8 cellular contexts compared by ENCODE assay signal in genomic region chr18:76565238-76566173, GRCh38.
DNase-seq lines count a peak whose midpoint lies in the region; ATAC-seq and TF ChIP-seq lines count a peak whose summit lies in the region.

No MANE protein-coding gene starts in this region.

- intact Hi-C loops in breast epithelium (cut with DNase I; ENCODE audit: low total_unique reads): no loop called here
- intact Hi-C loops in sigmoid colon (cut with DNase I): no loop called here

- H3K4me3 ChIP-seq in breast epithelium (peak overlapping the region; percentile 29 to 60 (median 49)), sigmoid colon (peak overlapping the region; percentile 15 to 41 (median 31))

- H3K36me3 Mint-ChIP-seq in activated T-cell treated with anti-CD3 and anti-CD28 coated beads, Interleukin-2, amount 50 U/mL, for 72 hours (ENCODE audit: insufficient read depth in 2 of 2): no peaks in the 10 kb centered on the region

- 24 to 29% methylated on average over 23 of the region's 23 CpGs for WGBS in sigmoid colon, 2 donors

- TF ChIP-seq POLR2A in breast epithelium (IDR thresholded peaks at IDR 0.05) (no peak), sigmoid colon (IDR thresholded peaks at IDR 0.05) (no peak)

- peaks cover 8% of the 10 kb centered on the region for H3K4me1 Mint-ChIP-seq in activated T-cell treated with anti-CD3 and anti-CD28 coated beads, Interleukin-2, amount 50 U/mL, for 72 hours (ENCODE audit: low read depth)

- TF ChIP-seq CTCF in breast epithelium (IDR thresholded peaks at IDR 0.05) (no peak), sigmoid colon (IDR thresholded peaks at IDR 0.05) (no peak)

- TF ChIP-seq EP300 in sigmoid colon (IDR thresholded peaks at IDR 0.05): no peak

- H3K36me3 ChIP-seq in breast epithelium (no peaks in the 10 kb centered on the region), sigmoid colon (no peaks in the 10 kb centered on the region)

- H3K27me3 ChIP-seq in breast epithelium: no peaks in the 10 kb centered on the region
- H3K27me3 ChIP-seq in sigmoid colon: no peaks in the 10 kb centered on the region

- DNase-seq in GDM1 (lab: John Stamatoyannopoulos, UW): peak; percentile 29
- DNase-seq in NCI-H2196 treated with DMSO at 0.1 percent for 48 hours (lab: John Stamatoyannopoulos, UW; ENCODE audit: unreplicated experiment): peak; percentile 74
- peak; percentile 70 to 74 for DNase-seq in breast epithelium (ENCODE audit: low spot score in 2 of 2)
- peak; percentile 87 for DNase-seq in iPS-NIHi7 (ENCODE audit: extremely low spot score)
- peak; percentile 90 for DNase-seq in sigmoid colon
- no peak for DNase-seq in stimulated activated CD4-positive, alpha-beta T cell treated with anti-CD3 and anti-CD28 coated beads, Interleukin-12 subunit alpha, Interleukin-12 subunit beta, amount 100 ng/mL, for 4 hours
- no peak for DNase-seq in activated T-cell treated with anti-CD3 and anti-CD28 coated beads, Interleukin-2, amount 50 U/mL, for 72 hours

- H3K4me3 Mint-ChIP-seq in activated T-cell treated with anti-CD3 and anti-CD28 coated beads, Interleukin-2, amount 50 U/mL, for 72 hours: no peak overlapping the region

- peaks cover 30% of the 10 kb centered on the region for H3K27me3 Mint-ChIP-seq in activated T-cell treated with anti-CD3 and anti-CD28 coated beads, Interleukin-2, amount 50 U/mL, for 72 hours (ENCODE audit: low read depth)

- no peak for ATAC-seq in activated T-cell treated with anti-CD3 and anti-CD28 coated beads, Interleukin-2, amount 50 U/mL, for 72 hours (replicated peaks in 1 of 2)
- no peak for ATAC-seq in HG03520 (IDR thresholded peaks at IDR 0.05; ENCODE audit: unreplicated experiment)

- H3K9me3 Mint-ChIP-seq in activated T-cell treated with anti-CD3 and anti-CD28 coated beads, Interleukin-2, amount 50 U/mL, for 72 hours: no peaks in the 10 kb centered on the region

- peaks cover 0 to 7% of the 10 kb centered on the region in 2 donors for H3K4me1 ChIP-seq in breast epithelium
- peaks cover 0 to 25% (median 13%) of the 10 kb centered on the region in 4 donors for H3K4me1 ChIP-seq in sigmoid colon

- H3K27ac ChIP-seq in breast epithelium: peak overlapping the region; percentile 85 to 89
- peak overlapping the region; percentile 72 to 85 (median 76) for H3K27ac ChIP-seq in sigmoid colon

- H3K9me3 ChIP-seq in breast epithelium (no peaks in the 10 kb centered on the region), sigmoid colon (no peaks in the 10 kb centered on the region)

- H3K27ac Mint-ChIP-seq in activated T-cell treated with anti-CD3 and anti-CD28 coated beads, Interleukin-2, amount 50 U/mL, for 72 hours: no peak overlapping the region

Comparison
In these comparisons a context has a peak if more than half of its experiments do, and no peak if none do; other contexts are left out.
1. DNase-seq: peak in GDM1 (single experiment), NCI-H2196 treated with DMSO at 0.1 percent for 48 hours (single experiment), breast epithelium (2 of 2), iPS-NIHi7 (single experiment) and sigmoid colon (single experiment); none in stimulated activated CD4-positive, alpha-beta T cell treated with anti-CD3 and anti-CD28 coated beads, Interleukin-12 subunit alpha, Interleukin-12 subunit beta, amount 100 ng/mL, for 4 hours (single experiment) and activated T-cell treated with anti-CD3 and anti-CD28 coated beads, Interleukin-2, amount 50 U/mL, for 72 hours (0 of 2).